17 cellular contexts compared by ENCODE assay signal in genomic region chr14:98946995-98947394, GRCh38.
DNase-seq lines count a peak whose midpoint lies in the region; ATAC-seq and TF ChIP-seq lines count a peak whose summit lies in the region.
"Had no signal": no experiment of that assay in that cellular context is flagged by ENCODE, and none has a peak within 500 bp of the region (broad histone marks: within the 10 kb centered on the region; RNA-seq: fewer than 3 reads in every experiment).

No MANE protein-coding gene starts in this region.

- no peaks in the 10 kb centered on the region for H3K27me3 ChIP-seq in vagina
- H3K27me3 ChIP-seq: stomach had no signal

- H3K9me3 Mint-ChIP-seq in natural killer cell = no peaks in the 10 kb centered on the region

- no peak for TF ChIP-seq POLR2A in vagina (IDR thresholded peaks at IDR 0.05)

- H3K36me3 Mint-ChIP-seq in natural killer cell = no peaks in the 10 kb centered on the region
- H3K36me3 Mint-ChIP-seq: CD4-positive, alpha-beta memory T cell had no signal

- ATAC-seq in Right ventricle myocardium inferior (peak; percentile 89), natural killer cell (no peak), HG03045 (IDR thresholded peaks at IDR 0.05; ENCODE audit: unreplicated experiment) (no peak)
- ATAC-seq: activated CD8-positive, alpha-beta T cell treated with anti-CD3 and anti-CD28 coated beads, Interleukin-2, amount 10 ng/mL, durations not matched to agents 7 days and 5 days; SK-N-SH treated with all-trans-retinoic acid at 6 μM for 48 hours had no signal

- peak overlapping the region; percentile 61 for H3K27ac ChIP-seq in vagina
- H3K27ac ChIP-seq: 22Rv1, KMS-11, stomach had no signal

- peak; percentile 15 for DNase-seq in DMS153 (lab: John Stamatoyannopoulos, UW)
- DNase-seq in DMS153 treated with DMSO at 0.1 percent for 48 hours (lab: John Stamatoyannopoulos, UW; ENCODE audit: unreplicated experiment) = no peak
- DNase-seq in Right ventricle myocardium inferior (ENCODE audit: missing footprints) = no peak
- peak; percentile 21 for DNase-seq in medulla oblongata (ENCODE audit: extremely low spot score)
- DNase-seq in vagina (ENCODE audit: extremely low spot score in 2 of 2) = no peak
- DNase-seq in natural killer cell = no peak
- DNase-seq in DMS53 treated with DMSO at 0.1 percent for 48 hours (lab: John Stamatoyannopoulos, UW; ENCODE audit: unreplicated experiment) = no peak
- DNase-seq: activated CD8-positive, alpha-beta T cell treated with anti-CD3 and anti-CD28 coated beads, Interleukin-2, amount 10 ng/mL, durations not matched to agents 7 days and 5 days; CD4-positive, alpha-beta memory T cell; NCI-H1417; stimulated activated CD4-positive, alpha-beta T cell treated with anti-CD3 and anti-CD28 coated beads, Interleukin-12 subunit alpha, Interleukin-12 subunit beta, amount 100 ng/mL, for 4 hours; stomach had no signal

- no peak overlapping the region for H3K27ac Mint-ChIP-seq in natural killer cell
- H3K27ac Mint-ChIP-seq: activated CD8-positive, alpha-beta T cell treated with anti-CD3 and anti-CD28 coated beads, Interleukin-2, amount 10 ng/mL, durations not matched to agents 7 days and 5 days; CD4-positive, alpha-beta memory T cell; memory B cell had no signal

- H3K36me3 ChIP-seq in vagina = no peaks in the 10 kb centered on the region
- H3K36me3 ChIP-seq: stomach had no signal

- H3K4me3 Mint-ChIP-seq in natural killer cell = no peak overlapping the region
- H3K4me3 Mint-ChIP-seq: activated CD8-positive, alpha-beta T cell treated with anti-CD3 and anti-CD28 coated beads, Interleukin-2, amount 10 ng/mL, durations not matched to agents 7 days and 5 days; CD4-positive, alpha-beta memory T cell; memory B cell had no signal

- H3K4me1 Mint-ChIP-seq in natural killer cell = no peaks in the 10 kb centered on the region
- H3K4me1 Mint-ChIP-seq: memory B cell had no signal

- intact Hi-C loops in Right ventricle myocardium inferior (cut with DNase I) = no loop called here
- intact Hi-C loops in vagina (cut with DNase I) = no loop called here
- intact Hi-C loops in natural killer cell (cut with micrococcal nuclease) = no loop called here

- H3K4me1 ChIP-seq in vagina = peaks cover 33% of the 10 kb centered on the region

- no peaks in the 10 kb centered on the region for H3K9me3 ChIP-seq in vagina
- H3K9me3 ChIP-seq: stomach had no signal

- H3K4me3 ChIP-seq in vagina = no peak overlapping the region
- H3K4me3 ChIP-seq: stomach had no signal

- TF ChIP-seq CTCF in vagina (IDR thresholded peaks at IDR 0.05) (no peak), natural killer cell (IDR thresholded peaks at IDR 0.05) (no peak)

- peaks cover 10 to 40% of the 10 kb centered on the region in 2 donors for H3K27me3 Mint-ChIP-seq in natural killer cell (ENCODE audit: low read depth in 2 of 2)
- H3K27me3 Mint-ChIP-seq: CD4-positive, alpha-beta memory T cell; memory B cell had no signal

Comparison
In these comparisons a context has a peak if more than half of its experiments do, and no peak if none do; other contexts are left out.
1. DNase-seq: peak in DMS153 (single experiment) and medulla oblongata (single experiment); none in DMS153 treated with DMSO at 0.1 percent for 48 hours (single experiment), Right ventricle myocardium inferior (single experiment), vagina (0 of 2), natural killer cell (single experiment) and DMS53 treated with DMSO at 0.1 percent for 48 hours (single experiment).